Comparison of ENCODE assay signal across 8 cellular contexts in genomic region chr6:34237316-34237721, GRCh38. TPM values are rescaled to one million over a fixed set of nuclear protein-coding genes. Genes with fewer than 3 reads are reported as not detected.
DNase-seq lines count a peak whose midpoint lies in the region; ATAC-seq and TF ChIP-seq lines count a peak whose summit lies in the region.

No MANE protein-coding gene starts in this region.

- H3K27ac Mint-ChIP-seq in activated CD8-positive, alpha-beta T cell treated with anti-CD3 and anti-CD28 coated beads, Interleukin-2, amount 10 ng/mL, durations not matched to agents 7 days and 5 days, result peak overlapping the region; percentile 95

- H3K36me3 ChIP-seq in heart right ventricle, result peaks cover 0 to 16% (median 0%) of the 10 kb centered on the region in 9 donors
- peaks cover 5 to 17% (median 9%) of the 10 kb centered on the region in 3 donors for H3K36me3 ChIP-seq in skeletal muscle tissue (ENCODE audit: control insufficient read depth in 3 of 3, insufficient read depth in 3 of 3, low read length in 3 of 3)

- H3K9me3 ChIP-seq in heart right ventricle, result no peaks in the 10 kb centered on the region
- H3K9me3 ChIP-seq in skeletal muscle tissue (ENCODE audit: control insufficient read depth in 3 of 3, low read length in 3 of 3), result no peaks in the 10 kb centered on the region

- H3K4me3 Mint-ChIP-seq in activated CD8-positive, alpha-beta T cell treated with anti-CD3 and anti-CD28 coated beads, Interleukin-2, amount 10 ng/mL, durations not matched to agents 7 days and 5 days, result no peak overlapping the region

- TF ChIP-seq CTCF in heart right ventricle (IDR thresholded peaks at IDR 0.05), result no peak

- H3K9ac ChIP-seq in skeletal muscle tissue (ENCODE audit: low read depth in 1 of 3, low read length in 3 of 3), result peak overlapping the region; percentile 51 to 84 (median 73)

- 1% methylated on average over 19 to 76 of the region's 78 CpGs for WGBS in heart right ventricle, 2 donors

- H3K27me3 Mint-ChIP-seq in activated CD8-positive, alpha-beta T cell treated with anti-CD3 and anti-CD28 coated beads, Interleukin-2, amount 10 ng/mL, durations not matched to agents 7 days and 5 days (ENCODE audit: low read depth), result no peaks in the 10 kb centered on the region

- peaks cover 52% of the 10 kb centered on the region for H3K4me1 Mint-ChIP-seq in activated CD8-positive, alpha-beta T cell treated with anti-CD3 and anti-CD28 coated beads, Interleukin-2, amount 10 ng/mL, durations not matched to agents 7 days and 5 days (ENCODE audit: low read depth)

- CTCF ChIA-PET in activated CD8-positive, alpha-beta T cell treated with anti-CD3 and anti-CD28 coated beads, Interleukin-2, amount 10 ng/mL, durations not matched to agents 7 days and 5 days (lab: Charles Lee), result interaction anchor here (0.7 to 1.0 kb wide), 4 partner anchors 10 to 178 kb away, joined by 3 to 4 read pairs (median 4); no protein-coding TSS in a partner anchor

- POLR2A ChIA-PET in activated CD8-positive, alpha-beta T cell treated with anti-CD3 and anti-CD28 coated beads, Interleukin-2, amount 10 ng/mL, durations not matched to agents 7 days and 5 days (lab: Charles Lee), result interaction anchor here (0.7 to 2.2 kb wide), 18 partner anchors 9 to 459 kb away, joined by 3 to 42 read pairs (median 6); partner anchors contain the start of genes ILRUN, RPS10 and SMIM29

- peaks cover 6 to 28% (median 14%) of the 10 kb centered on the region in 9 donors for H3K4me1 ChIP-seq in heart right ventricle
- H3K4me1 ChIP-seq in skeletal muscle tissue (ENCODE audit: control insufficient read depth in 3 of 3, insufficient read depth in 3 of 3, low read length in 3 of 3), result peaks cover 4 to 12% (median 11%) of the 10 kb centered on the region in 3 donors

- H3K4me3 ChIP-seq in heart right ventricle (peak overlapping the region; percentile 71 to 85 (median 78)), skeletal muscle tissue (ENCODE audit: low read length in 3 of 3) (peak overlapping the region; percentile 59 to 78 (median 73))

- intact Hi-C loops in heart right ventricle (cut with DNase I), result loop anchor here in 2 of 10 donors (5.0 kb wide), 1 partner anchor 40 kb away; no protein-coding TSS in a partner anchor

- peak; percentile 32 for DNase-seq in activated gamma-delta T cell (lab: John Stamatoyannopoulos, UW)
- DNase-seq in activated gamma-delta T cell treated with Interleukin-2 at 50 U/mL for 16 hours, result no peak
- DNase-seq in activated CD8-positive, alpha-beta T cell treated with anti-CD3 and anti-CD28 coated beads, Interleukin-2, amount 10 ng/mL, durations not matched to agents 7 days and 5 days, result no peak
- DNase-seq in heart right ventricle, result peak in 1 of 2 donors; percentile 39
- DNase-seq in GM19240 (ENCODE audit: insufficient read length, low spot score), result no peak
- DNase-seq in middle frontal gyrus (ENCODE audit: extremely low spot score, low spot score), result no peak

- H3K36me3 Mint-ChIP-seq in activated CD8-positive, alpha-beta T cell treated with anti-CD3 and anti-CD28 coated beads, Interleukin-2, amount 10 ng/mL, durations not matched to agents 7 days and 5 days (ENCODE audit: low read depth), result peaks cover 33% of the 10 kb centered on the region

- ATAC-seq in HG03135 (IDR thresholded peaks at IDR 0.05; ENCODE audit: unreplicated experiment) (peak; percentile 14), heart right ventricle (peak in 3 of 8 donors; percentile 2 to 18 (median 16))
- ATAC-seq in activated CD8-positive, alpha-beta T cell treated with anti-CD3 and anti-CD28 coated beads, Interleukin-2, amount 10 ng/mL, durations not matched to agents 7 days and 5 days, result peak; percentile 11

- H3K27ac ChIP-seq in heart right ventricle, result peak overlapping the region in 9 of 10 donors; percentile 39 to 93 (median 85)
- peak overlapping the region; percentile 36 for H3K27ac ChIP-seq in skeletal muscle tissue (ENCODE audit: low read depth, low read length)

- no peaks in the 10 kb centered on the region for H3K9me3 Mint-ChIP-seq in activated CD8-positive, alpha-beta T cell treated with anti-CD3 and anti-CD28 coated beads, Interleukin-2, amount 10 ng/mL, durations not matched to agents 7 days and 5 days (ENCODE audit: insufficient read depth)

- H3K27me3 ChIP-seq in heart right ventricle (no peaks in the 10 kb centered on the region), skeletal muscle tissue (ENCODE audit: control insufficient read depth in 3 of 3, insufficient read depth in 3 of 3, low read length in 3 of 3) (no peaks in the 10 kb centered on the region)

RNA-seq across cellular contexts. Expression of gene HMGA1, which starts 0.6 kb away (rescaled TPM):
- 100 to 1,000 TPM; 300 to 308 TPM for total RNA-seq in activated CD8-positive, alpha-beta T cell treated with anti-CD3 and anti-CD28 coated beads, Interleukin-2, amount 10 ng/mL, durations not matched to agents 7 days and 5 days
- total RNA-seq in heart right ventricle (10 to 100 TPM; 33.9 to 54.9 (median 41.3) TPM), skeletal muscle tissue (20.4 TPM)
- polyA plus RNA-seq in heart right ventricle, result 10 to 100 TPM; 14.2 to 41.0 TPM

RNA-seq across cellular contexts. Expression of gene SMIM29, which starts 11.5 kb away (rescaled TPM):
- 10 to 100 TPM; 21.3 to 26.7 TPM for total RNA-seq in activated CD8-positive, alpha-beta T cell treated with anti-CD3 and anti-CD28 coated beads, Interleukin-2, amount 10 ng/mL, durations not matched to agents 7 days and 5 days
- total RNA-seq in heart right ventricle, result 10 to 100 TPM; 16.0 to 29.1 (median 24.2) TPM
- 10 to 100 TPM; 51.5 to 78.2 TPM for polyA plus RNA-seq in heart right ventricle
- 5.2 TPM for total RNA-seq in skeletal muscle tissue

Comparison
In these comparisons a context has a peak if more than half of its experiments do, and no peak if none do; other contexts are left out.
1. RNA of gene HMGA1, which starts 0.6 kb away (total RNA-seq): 300 to 308 TPM in activated CD8-positive, alpha-beta T cell treated with anti-CD3 and anti-CD28 coated beads, Interleukin-2, amount 10 ng/mL, durations not matched to agents 7 days and 5 days; 33.9 to 54.9 TPM in heart right ventricle and 20.4 TPM in skeletal muscle tissue (single experiment); every median in the first group is over 4 times any median in the second.